In the genomic region with DNA sequence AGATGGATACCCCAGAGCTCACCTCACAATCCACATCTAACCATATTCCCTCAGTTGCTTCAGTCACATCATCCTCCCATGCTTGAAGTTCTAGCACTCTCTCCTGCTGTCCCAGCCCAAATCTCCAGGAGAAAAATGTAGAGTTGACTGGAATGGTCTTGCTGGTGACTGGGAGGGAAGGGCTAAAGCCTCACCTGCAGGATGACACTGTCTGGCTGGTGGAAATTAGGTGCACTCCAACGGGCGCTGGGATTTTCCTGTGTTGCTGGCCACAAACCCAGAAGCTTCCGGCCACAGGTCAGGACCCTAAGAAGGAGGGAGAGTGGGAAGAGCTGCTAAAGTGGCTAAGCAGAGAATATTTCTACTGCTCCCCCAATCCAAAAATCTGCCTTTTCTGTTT, we compare ENCODE assay signal across 19 cellular contexts. TPM values are rescaled to one million over a fixed set of nuclear protein-coding genes. Genes with fewer than 3 reads are reported as not detected.
A peak's percentile ranks its signal among the peaks of the same experiment; 100 is the strongest.
DNase-seq lines count a peak whose midpoint lies in the region; ATAC-seq and TF ChIP-seq lines count a peak whose summit lies in the region.
"Had no signal": no experiment of that assay in that cellular context is flagged by ENCODE, and none has a peak within 500 bp of the region (broad histone marks: within the 10 kb centered on the region; RNA-seq: fewer than 3 reads in every experiment).

No MANE protein-coding gene starts in this region.

- TF ChIP-seq CTCF in CD4-positive, alpha-beta T cell (IDR thresholded peaks at IDR 0.05): no peak
- TF ChIP-seq CTCF in psoas muscle (IDR thresholded peaks at IDR 0.05) (no peak), GM13976 (IDR thresholded peaks at IDR 0.05; ENCODE audit: borderline replicate concordance, control extremely low read depth, extremely low read depth, insufficient read depth, missing control alignments) (no peak)

- no peaks in the 10 kb centered on the region for H3K27me3 ChIP-seq in CD4-positive, alpha-beta T cell (ENCODE audit: control insufficient read depth, insufficient read depth, low read length)
- H3K27me3 ChIP-seq in duodenal mucosa (ENCODE audit: control insufficient read depth in 1 of 2, insufficient read depth in 2 of 2, low read length in 2 of 2) (no peaks in the 10 kb centered on the region), psoas muscle (ENCODE audit: insufficient read depth in 3 of 3, low read length in 2 of 3) (no peaks in the 10 kb centered on the region)
- H3K27me3 ChIP-seq: ascending aorta, upper lobe of right lung had no signal

- no peaks in the 10 kb centered on the region for H3K9me3 ChIP-seq in CD4-positive, alpha-beta T cell (ENCODE audit: control insufficient read depth, low read length)
- H3K9me3 ChIP-seq in duodenal mucosa (ENCODE audit: control insufficient read depth in 1 of 2, low read length in 2 of 2) (no peaks in the 10 kb centered on the region), psoas muscle (no peaks in the 10 kb centered on the region)
- H3K9me3 ChIP-seq: ascending aorta, upper lobe of right lung had no signal

- H3K27me3 Mint-ChIP-seq in CD4-positive, alpha-beta T cell: no peaks in the 10 kb centered on the region

- H3K4me3 Mint-ChIP-seq in CD4-positive, alpha-beta T cell: no peak overlapping the region
- H3K4me3 Mint-ChIP-seq: activated CD8-positive, alpha-beta T cell treated with anti-CD3 and anti-CD28 coated beads, Interleukin-2, amount 10 ng/mL, durations not matched to agents 7 days and 5 days had no signal

- H3K27ac ChIP-seq in CD4-positive, alpha-beta T cell (ENCODE audit: low read depth, low read length): no peak overlapping the region
- peak overlapping the region; percentile 78 for H3K27ac ChIP-seq in duodenal mucosa (ENCODE audit: low read depth, low read length)
- peak overlapping the region; percentile 89 for H3K27ac ChIP-seq in psoas muscle
- H3K27ac ChIP-seq: SK-N-MC, upper lobe of right lung had no signal

- H3K36me3 Mint-ChIP-seq in CD4-positive, alpha-beta T cell (ENCODE audit: low read depth): peaks cover 65% of the 10 kb centered on the region

- in situ Hi-C loops in GM13976 (cut with MboI; ENCODE audit: low sequenced_read_pairs, unreplicated experiment): loop anchor here (5.0 kb wide), 1 partner anchor 53 kb away; no protein-coding TSS in a partner anchor

- H3K4me1 Mint-ChIP-seq in CD4-positive, alpha-beta T cell (ENCODE audit: low read depth): peaks cover 37% of the 10 kb centered on the region

- peak overlapping the region; percentile 42 for H3K27ac Mint-ChIP-seq in CD4-positive, alpha-beta T cell

- peak overlapping the region in 1 of 2 donors; percentile 59 for H3K9ac ChIP-seq in duodenal mucosa (ENCODE audit: low read depth in 1 of 2, low read length in 2 of 2)

- H3K36me3 ChIP-seq in duodenal mucosa (ENCODE audit: control insufficient read depth in 1 of 2, insufficient read depth in 2 of 2, low read length in 2 of 2): peaks cover 20 to 43% of the 10 kb centered on the region in 2 donors
- peaks cover 0 to 46% of the 10 kb centered on the region in 2 donors for H3K36me3 ChIP-seq in psoas muscle (ENCODE audit: insufficient read depth in 1 of 2, low read depth in 1 of 2)

- H3K4me3 ChIP-seq in duodenal mucosa (ENCODE audit: low read depth in 1 of 2, low read length in 2 of 2) (peak overlapping the region; percentile 9 to 19), psoas muscle (no peak overlapping the region)
- H3K4me3 ChIP-seq: ascending aorta, coronary artery, SK-N-MC, upper lobe of right lung had no signal

- DNase-seq in CD4-positive, alpha-beta T cell: no peak
- peak; percentile 26 for DNase-seq in M059J (ENCODE audit: low read depth)
- no peak for DNase-seq in psoas muscle
- DNase-seq in GM13976 (ENCODE audit: low spot score): no peak
- no peak for DNase-seq in Ammon's horn (ENCODE audit: low spot score)
- DNase-seq: activated CD8-positive, alpha-beta T cell treated with anti-CD3 and anti-CD28 coated beads, Interleukin-2, amount 10 ng/mL, durations not matched to agents 7 days and 5 days; activated effector memory CD4-positive, alpha-beta T cell treated with Interleukin-2 at 50 U/mL for 16 hours; C1 segment of cervical spinal cord; erythroblast; NCI-H2081 treated with DMSO at 0.1 percent for 48 hours; NCI-H526; stimulated activated CD4-positive, alpha-beta T cell treated with anti-CD3 and anti-CD28 coated beads, Interleukin-4, amount 100 ng/mL, for 4 hours; upper lobe of right lung had no signal

- no peaks in the 10 kb centered on the region for H3K9me3 Mint-ChIP-seq in CD4-positive, alpha-beta T cell

- H3K4me1 ChIP-seq in duodenal mucosa (ENCODE audit: control insufficient read depth in 1 of 2, insufficient read depth in 2 of 2, low read length in 2 of 2) (peaks cover 62 to 64% of the 10 kb centered on the region in 2 donors), psoas muscle (peaks cover 59% of the 10 kb centered on the region)

- intact Hi-C loops in CD4-positive, alpha-beta T cell (cut with DNase I, micrococcal nuclease): loop anchor here (5.0 to 10.0 kb wide), 3 partner anchors 98 to 358 kb away; no protein-coding TSS in a partner anchor
- intact Hi-C loops in psoas muscle (cut with DNase I): loop anchor here in 1 of 2 donors (10.0 kb wide), 1 partner anchor 356 kb away; no protein-coding TSS in a partner anchor

- 48 to 53% (median 51%) methylated on average over 3 of the region's 3 CpGs for WGBS in psoas muscle, 3 donors

- POLR2A ChIA-PET in CD4-positive, alpha-beta T cell (lab: Charles Lee): interaction anchor here (1.2 to 2.8 kb wide), 2 partner anchors 45 to 58 kb away, joined by 4 to 13 read pairs; no protein-coding TSS in a partner anchor

- CTCF ChIA-PET in CD4-positive, alpha-beta T cell (lab: Charles Lee): interaction anchor here (3.2 to 9.7 kb wide), 3 partner anchors 17 to 54 kb away, joined by 16 to 218 read pairs (median 51); partner anchors contain the start of gene PIK3C2B

- ATAC-seq in CD4-positive, alpha-beta T cell (ENCODE audit: poor library complexity): no peak
- no peak for ATAC-seq in psoas muscle
- no peak for ATAC-seq in GM18517 (IDR thresholded peaks at IDR 0.05; ENCODE audit: unreplicated experiment)
- no peak for ATAC-seq in HG02678 (IDR thresholded peaks at IDR 0.05; ENCODE audit: unreplicated experiment)
- ATAC-seq: activated CD8-positive, alpha-beta T cell treated with anti-CD3 and anti-CD28 coated beads, Interleukin-2, amount 10 ng/mL, durations not matched to agents 7 days and 5 days; upper lobe of right lung had no signal

RNA-seq across cellular contexts. Expression of gene PPP1R15B, which starts 37.4 kb away (rescaled TPM):
- 100 to 1,000 TPM; 171 to 179 TPM for total RNA-seq in CD4-positive, alpha-beta T cell
- total RNA-seq in M059J (2014; rRNA removed; shearing (Covaris generic)): 24.2 and 41.6 TPM in 2 replicates
- total RNA-seq in psoas muscle: 10 to 100 TPM; 15.5 to 35.2 (median 26.0) TPM
- 10 to 100 TPM; 12.2 to 23.9 (median 12.9) TPM for polyA plus RNA-seq in psoas muscle

RNA-seq across cellular contexts. Expression of gene PIK3C2B, which starts 45.6 kb away (rescaled TPM):
- 10 to 100 TPM; 25.5 to 27.1 TPM for total RNA-seq in CD4-positive, alpha-beta T cell
- 3.0 and 4.0 TPM in 2 replicates for total RNA-seq in M059J (2014; rRNA removed; shearing (Covaris generic))
- 10 to 100 TPM in 3 of 4 donors, 1 to 10 TPM in 1; 8.2 to 20.9 (median 13.9) TPM for total RNA-seq in psoas muscle
- 1 to 10 TPM; 1.9 to 3.9 (median 1.9) TPM for polyA plus RNA-seq in psoas muscle
